Comparison of ENCODE assay signal across 8 cellular contexts in the genomic region with DNA sequence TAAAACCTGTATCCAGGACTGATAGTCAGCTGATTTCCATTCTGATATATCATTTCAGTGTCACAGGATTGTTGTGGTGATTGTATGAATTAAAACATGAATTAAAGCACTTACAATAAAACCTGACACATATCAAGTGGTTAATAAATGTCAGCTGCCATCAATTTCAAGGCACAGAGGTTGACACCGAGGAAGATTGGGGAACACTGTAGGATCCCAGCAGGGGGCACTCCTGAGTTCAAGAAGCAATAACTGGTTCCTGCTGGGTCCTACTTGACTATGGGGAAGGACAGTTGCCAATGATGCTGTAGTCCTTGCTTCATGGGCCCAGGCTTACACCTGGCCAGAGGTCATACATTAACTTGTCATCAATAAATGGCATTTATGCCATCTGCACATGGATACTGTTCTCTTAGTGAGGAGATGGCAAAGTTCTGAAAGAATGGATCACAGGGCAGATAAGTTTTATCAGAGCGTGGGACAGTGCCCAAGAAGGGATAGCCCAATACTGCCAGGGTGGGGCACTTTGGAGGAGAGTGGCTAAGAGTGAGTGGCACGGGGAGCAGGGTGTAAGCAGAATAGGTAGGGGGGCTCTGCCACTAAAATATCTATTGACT. TPM values are rescaled to one million over a fixed set of nuclear protein-coding genes. Genes with fewer than 3 reads are reported as not detected.
DNase-seq lines count a peak whose midpoint lies in the region; ATAC-seq and TF ChIP-seq lines count a peak whose summit lies in the region.

No MANE protein-coding gene starts in this region.

- in situ Hi-C loops in Panc1 (cut with HindIII; ENCODE audit: low pct_unique_long_range_greater_than_20kb, low sequenced_read_pairs): no loop called here

- H3K4me1 ChIP-seq in HEK293 (ENCODE audit: control insufficient read depth, insufficient read depth, low read length) (0 out of 2 replicates have a peak, but pooled peaks cover 2% of the 10 kb centered on the region), Panc1 (ENCODE audit: control insufficient read depth, insufficient read depth, low read length) (no peaks in the 10 kb centered on the region)

- H3K36me3 ChIP-seq in GM06990 (ENCODE audit: control insufficient read depth, insufficient read depth, low read length) (no peaks in the 10 kb centered on the region), HEK293 (ENCODE audit: control insufficient read depth in 2 of 2, insufficient read depth in 1 of 2, low read length in 2 of 2) (no peaks in the 10 kb centered on the region), Panc1 (ENCODE audit: control insufficient read depth, insufficient read depth, low read length) (no peaks in the 10 kb centered on the region)

- CTCF ChIA-PET in HEK293 (lab: Yijun Ruan, JAX): interaction anchor here (0.6 to 1.3 kb wide), 12 partner anchors 9 to 1043 kb away, joined by 3 to 5 read pairs (median 3); no protein-coding TSS in a partner anchor
- CTCF ChIA-PET in Panc1 (lab: Charles Lee): interaction anchor here (0.5 kb wide), 1 partner anchor 10 kb away, joined by 4 read pairs; no protein-coding TSS in a partner anchor

- no peak for ATAC-seq in Panc1
- no peak for ATAC-seq in GM19035 (IDR thresholded peaks at IDR 0.05; ENCODE audit: unreplicated experiment)

- POLR2A ChIA-PET in HEK293 (lab: Yijun Ruan, JAX) (interaction anchor here (1.1 kb wide), 1 partner anchor 9 kb away, joined by 3 read pairs; no protein-coding TSS in a partner anchor), Panc1 (lab: Charles Lee) (no interaction called here)

- BruUV-seq in Panc1 (replicated peaks; lab: Mats Ljungman, UMichigan): no TSS peak

- no peaks in the 10 kb centered on the region for H3K9me3 ChIP-seq in HEK293 (ENCODE audit: control insufficient read depth, insufficient read depth, low read depth, low read length)
- H3K9me3 ChIP-seq in Panc1 (ENCODE audit: control insufficient read depth, insufficient read depth, low read depth, low read length): no peaks in the 10 kb centered on the region

- DNase-seq in GM06990 (ENCODE audit: extremely low read depth, insufficient read length) (no peak), Panc1 (ENCODE audit: low read depth, low spot score) (no peak), globus pallidus (ENCODE audit: low spot score) (peak; percentile 59), substantia nigra (lab: John Stamatoyannopoulos, UW) (peak in 26 of 49 donors; percentile 5 to 59 (median 25)), NCI-H1105 treated with DMSO at 0.1 percent for 48 hours (lab: John Stamatoyannopoulos, UW) (no peak), DMS79 (lab: John Stamatoyannopoulos, UW) (no peak)

- H3K27me3 ChIP-seq in GM06990 (replicated peaks; ENCODE audit: control insufficient read depth, insufficient read depth, low read length) (no peaks in the 10 kb centered on the region), Panc1 (ENCODE audit: control insufficient read depth, insufficient read depth, low read length) (no peaks in the 10 kb centered on the region)

- H3K4me3 ChIP-seq in GM06990 (replicated peaks; ENCODE audit: low read depth, low read length) (no peak overlapping the region), HEK293 (ENCODE audit: low read depth, low read length) (no peak overlapping the region), Panc1 (ENCODE audit: low read depth in 2 of 2, low read length in 2 of 2) (no peak overlapping the region)

- intact Hi-C loops in Panc1 (cut with micrococcal nuclease; ENCODE audit: unreplicated experiment): no loop called here

- peak; percentile 63 for TF ChIP-seq CTCF in GM06990 (IDR thresholded peaks at IDR 0.05; ENCODE audit: insufficient read depth, low read length, poor library complexity, severe bottlenecking)
- TF ChIP-seq CTCF in HEK293 (tag by site-specific recombination; IDR thresholded peaks at IDR 0.05): no peak
- TF ChIP-seq CTCF in Panc1 (IDR thresholded peaks at IDR 0.05): peak; percentile 65

- H3K27ac ChIP-seq in HEK293 (ENCODE audit: extremely low read depth, low read depth, low read length): no peak overlapping the region
- H3K27ac ChIP-seq in Panc1 (ENCODE audit: low read length): no peak overlapping the region
- no peak overlapping the region for H3K27ac ChIP-seq in substantia nigra (ENCODE audit: low read depth, low read length, poor library complexity, severe bottlenecking)

TF ChIP-seq in HEK293, 187 proteins besides CTCF, POLR2A, EP300 and RAD21:
- TF ChIP-seq ZNF274 (IDR thresholded peaks at IDR 0.05; ENCODE audit: low read length) (no peak), ZNF274 (tag by site-specific recombination; IDR thresholded peaks at IDR 0.05; ENCODE audit: borderline replicate concordance) (no peak), ZNF692 (tag by site-specific recombination; IDR thresholded peaks at IDR 0.05) (no peak), ZNF239 (tag by site-specific recombination; IDR thresholded peaks at IDR 0.05) (no peak), ZNF155 (tag by site-specific recombination; IDR thresholded peaks at IDR 0.05) (no peak), ZIC2 (tag by site-specific recombination; IDR thresholded peaks at IDR 0.05) (0 out of 2 replicates have a peak, but pooled peaks have one; percentile 20), ZNF138 (tag by site-specific recombination; IDR thresholded peaks at IDR 0.05; ENCODE audit: borderline replicate concordance) (no peak), ZNF654 (tag by site-specific recombination; IDR thresholded peaks at IDR 0.05; ENCODE audit: low read depth) (0 out of 2 replicates have a peak, but pooled peaks have one; percentile 11), OVOL3 (tag by site-specific recombination; IDR thresholded peaks at IDR 0.05) (no peak), ZNF555 (tag by site-specific recombination; conservative IDR thresholded peaks at IDR 0.05) (no peak), ZFP41 (tag by site-specific recombination; IDR thresholded peaks at IDR 0.05; ENCODE audit: borderline replicate concordance) (no peak)
- TF ChIP-seq, protein P1, sequence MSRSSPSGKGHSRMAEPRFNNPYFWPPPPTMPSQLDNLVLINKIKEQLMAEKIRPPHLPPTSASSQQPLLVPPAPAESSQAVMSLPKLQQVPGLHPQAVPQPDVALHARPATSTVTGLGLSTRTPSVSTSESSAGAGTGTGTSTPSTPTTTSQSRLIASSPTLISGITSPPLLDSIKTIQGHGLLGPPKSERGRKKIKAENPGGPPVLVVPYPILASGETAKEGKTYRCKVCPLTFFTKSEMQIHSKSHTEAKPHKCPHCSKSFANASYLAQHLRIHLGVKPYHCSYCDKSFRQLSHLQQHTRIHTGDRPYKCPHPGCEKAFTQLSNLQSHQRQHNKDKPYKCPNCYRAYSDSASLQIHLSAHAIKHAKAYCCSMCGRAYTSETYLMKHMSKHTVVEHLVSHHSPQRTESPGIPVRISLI (tag by site-specific recombination; IDR thresholded peaks at IDR 0.05): no peak

RNA-seq across cellular contexts. Expression of gene FZD1, which starts 24.1 kb away (rescaled TPM):
- total RNA-seq in Panc1 (2021; ENCODE audit: unreplicated experiment): 1.8 TPM
- 1.4 TPM for polyA plus RNA-seq in Panc1 (2012; ENCODE audit: insufficient read length)

Comparison
In these comparisons a context has a peak if more than half of its experiments do, and no peak if none do; other contexts are left out.
1. DNase-seq: peak in globus pallidus (single experiment) and substantia nigra (26 of 49); none in GM06990 (single experiment), Panc1 (single experiment), NCI-H1105 treated with DMSO at 0.1 percent for 48 hours (single experiment) and DMS79 (single experiment).